Comparison of ENCODE assay signal across 19 cellular contexts in genomic region chr7:23341846-23342598, GRCh38.
"Had no signal": no experiment of that assay in that cellular context is flagged by ENCODE, and none has a peak within 500 bp of the region (broad histone marks: within the 10 kb centered on the region; RNA-seq: fewer than 3 reads in every experiment).

No MANE protein-coding gene starts in this region.

- H3K36me3 ChIP-seq: ascending aorta, colonic mucosa, right lobe of liver had no signal

- ATAC-seq: foreskin keratinocyte, left colon, mucosa of descending colon, natural killer cell, psoas muscle, right lobe of liver had no signal

- H3K4me3 Mint-ChIP-seq: activated T-helper 1 cell treated with anti-CD3 and anti-CD28 coated beads, Interleukin-12 subunit alpha, Interleukin-12 subunit beta, Interleukin-2, Interleukin-4 antibody, amounts not matched to agents 30 ng/mL and 10 ng/mL and 1 ng/mL, durations not matched to agents 14 hours and 24 hours and 36 hours; natural killer cell had no signal

- H3K27ac ChIP-seq: ascending aorta, colonic mucosa, foreskin keratinocyte, psoas muscle, right lobe of liver, VCaP had no signal

- DNase-seq: activated CD4-positive, alpha-beta T cell treated with anti-CD3 and anti-CD28 coated beads for 48 hours; activated naive CD4-positive, alpha-beta T cell; colonic mucosa; foreskin keratinocyte; left colon; mucosa of descending colon; natural killer cell; nucleus accumbens; psoas muscle; right lobe of liver; stimulated activated CD4-positive, alpha-beta T cell treated with anti-CD3 and anti-CD28 coated beads, Interleukin-2, amount 100 ng/mL, for 24 hours; stimulated activated naive CD4-positive, alpha-beta T cell; substantia nigra; T-helper 1 cell; trophoblast cell had no signal

- H3K4me3 ChIP-seq: ascending aorta, colonic mucosa, lung, mucosa of descending colon, psoas muscle, right lobe of liver had no signal

- H3K9me3 ChIP-seq: ascending aorta, colonic mucosa, mucosa of descending colon, psoas muscle, right lobe of liver had no signal

- H3K4me1 ChIP-seq: ascending aorta, colonic mucosa, psoas muscle had no signal

- H3K36me3 Mint-ChIP-seq: natural killer cell had no signal

- H3K27me3 ChIP-seq: ascending aorta, colonic mucosa, foreskin keratinocyte, right lobe of liver had no signal

- H3K27ac Mint-ChIP-seq: activated T-helper 1 cell treated with anti-CD3 and anti-CD28 coated beads, Interleukin-12 subunit alpha, Interleukin-12 subunit beta, Interleukin-2, Interleukin-4 antibody, amounts not matched to agents 30 ng/mL and 10 ng/mL and 1 ng/mL, durations not matched to agents 14 hours and 24 hours and 36 hours; natural killer cell had no signal

- H3K9me3 Mint-ChIP-seq: activated T-helper 1 cell treated with anti-CD3 and anti-CD28 coated beads, Interleukin-12 subunit alpha, Interleukin-12 subunit beta, Interleukin-2, Interleukin-4 antibody, amounts not matched to agents 30 ng/mL and 10 ng/mL and 1 ng/mL, durations not matched to agents 14 hours and 24 hours and 36 hours; natural killer cell had no signal
